Comparison of ENCODE assay signal across 25 cellular contexts in genomic region chr17:73768691-73769090, GRCh38.
DNase-seq lines count a peak whose midpoint lies in the region; ATAC-seq and TF ChIP-seq lines count a peak whose summit lies in the region.
"Had no signal": no experiment of that assay in that cellular context is flagged by ENCODE, and none has a peak within 500 bp of the region (broad histone marks: within the 10 kb centered on the region; RNA-seq: fewer than 3 reads in every experiment).

No MANE protein-coding gene starts in this region.

- H4K20me1 ChIP-seq in SK-N-SH (ENCODE audit: insufficient read depth), result no peaks in the 10 kb centered on the region
- H4K20me1 ChIP-seq: BLaER1 had no signal

- no peak for TF ChIP-seq EP300 in SK-N-SH (IDR thresholded peaks at IDR 0.05; ENCODE audit: borderline replicate concordance in 1 of 2, low read depth in 1 of 2, low read length in 1 of 2)

- no peaks in the 10 kb centered on the region for H3K36me3 Mint-ChIP-seq in brain
- H3K36me3 Mint-ChIP-seq: CD14-positive monocyte; CD4-positive, alpha-beta memory T cell; CD4-positive, CD25-positive, alpha-beta regulatory T cell; CD8-positive, alpha-beta memory T cell had no signal

- H3K27ac ChIP-seq in SK-N-SH (ENCODE audit: low read depth in 2 of 2, low read length in 1 of 2) (no peak overlapping the region), lower lobe of right lung (no peak overlapping the region), neuronal stem cell (replicated peaks; ENCODE audit: low read length) (no peak overlapping the region)
- H3K27ac ChIP-seq: 22Rv1, BLaER1 had no signal

- 74% methylated on average over 2 of the region's 2 CpGs for WGBS in SK-N-SH (ENCODE audit: low lambda C conversion rate)
- WGBS in neuronal stem cell (ENCODE audit: extremely low coverage in 2 of 2, insufficient read length in 2 of 2, insufficient replicate concordance in 1 of 2), 2 donors, result no CpG with 5 or more reads among the region's 2 CpGs

- H3K4ac ChIP-seq in neuronal stem cell (ENCODE audit: low read length), result no peak overlapping the region

- H3K23ac ChIP-seq in neuronal stem cell (ENCODE audit: low read depth, low read length, poor library complexity), result no peak overlapping the region

- no peak for TF ChIP-seq RAD21 in SK-N-SH (IDR thresholded peaks at IDR 0.05; ENCODE audit: low read length)

- no peaks in the 10 kb centered on the region for H3K79me1 ChIP-seq in neuronal stem cell (ENCODE audit: low read depth, low read length)

- no peak overlapping the region for H3K14ac ChIP-seq in neuronal stem cell (ENCODE audit: low read length)

- no peaks in the 10 kb centered on the region for H3K27me3 ChIP-seq in SK-N-SH (ENCODE audit: insufficient read depth)
- no peaks in the 10 kb centered on the region for H3K27me3 ChIP-seq in lower lobe of right lung (ENCODE audit: low read depth)
- peaks cover 0 to 7% (median 0%) of the 10 kb centered on the region in 3 experiments for H3K27me3 ChIP-seq in neuronal stem cell (ENCODE audit: control insufficient read depth in 3 of 3, insufficient read depth in 3 of 3, low read depth in 1 of 3, low read length in 3 of 3)
- H3K27me3 ChIP-seq: BE2C, BLaER1 had no signal

- peak overlapping the region in 3 of 5 experiments; percentile 6 to 45 (median 26) for H3K27ac Mint-ChIP-seq in brain
- H3K27ac Mint-ChIP-seq: CD14-positive monocyte; CD4-positive, alpha-beta memory T cell; CD8-positive, alpha-beta memory T cell had no signal

- peaks cover 0 to 3% (median 0%) of the 10 kb centered on the region in 5 experiments for H3K9me3 Mint-ChIP-seq in brain
- H3K9me3 Mint-ChIP-seq: CD4-positive, CD25-positive, alpha-beta regulatory T cell; CD8-positive, alpha-beta memory T cell had no signal

- no peaks in the 10 kb centered on the region for H3K79me2 ChIP-seq in SK-N-SH (ENCODE audit: insufficient read depth)

- H3K4me1 ChIP-seq in SK-N-SH (ENCODE audit: control insufficient read depth in 1 of 2, insufficient read depth in 2 of 2, low read depth in 1 of 2, low read length in 1 of 2) (peaks cover 0 to 53% of the 10 kb centered on the region in 2 experiments; a peak in 2 of 4 replicates), lower lobe of right lung (peaks cover 27% of the 10 kb centered on the region), neuronal stem cell (ENCODE audit: control insufficient read depth in 2 of 2, insufficient read depth in 1 of 2, low read depth in 1 of 2, low read length in 2 of 2) (no peaks in the 10 kb centered on the region)

- H3K4me2 ChIP-seq in SK-N-SH, result no peak overlapping the region
- H3K4me2 ChIP-seq in neuronal stem cell (ENCODE audit: insufficient read depth, low read length, poor library complexity, severe bottlenecking), result no peak overlapping the region

- no peak overlapping the region for H2BK12ac ChIP-seq in neuronal stem cell (ENCODE audit: low read length)

- no peak overlapping the region for H3K4me3 ChIP-seq in SK-N-SH (ENCODE audit: low read depth in 2 of 2, low read length in 1 of 2)
- H3K4me3 ChIP-seq in lower lobe of right lung, result no peak overlapping the region
- no peak overlapping the region for H3K4me3 ChIP-seq in neuronal stem cell (ENCODE audit: low read length in 2 of 2)
- H3K4me3 ChIP-seq: BLaER1, GM12878 had no signal

- no peak overlapping the region for H2AFZ ChIP-seq in SK-N-SH (ENCODE audit: low read depth)
- no peak overlapping the region for H2AFZ ChIP-seq in neuronal stem cell (ENCODE audit: low read length)

- DNase-seq in SK-N-SH, result no peak
- DNase-seq in lower lobe of right lung, result peak; percentile 16
- DNase-seq in activated CD4-positive, alpha-beta T cell treated with anti-CD3 and anti-CD28 coated beads for 1 hour, result no peak
- no peak for DNase-seq in neuronal stem cell (ENCODE audit: low spot score)
- DNase-seq: ACHN; BE2C; C1 segment of cervical spinal cord; CD4-positive, alpha-beta memory T cell; CD4-positive, CD25-positive, alpha-beta regulatory T cell; CD8-positive, alpha-beta memory T cell; COR-L47; DMS 273 treated with DMSO at 0.1 percent for 48 hours; DMS153; DMS53; DMS79; DND-41; EL; GDM1 had no signal

- intact Hi-C loops in lower lobe of right lung (cut with DNase I), result no loop called here

- no peak overlapping the region for H2BK5ac ChIP-seq in neuronal stem cell (ENCODE audit: low read length)

- H3K9ac ChIP-seq in SK-N-SH, result no peak overlapping the region
- H3K9ac ChIP-seq in neuronal stem cell (ENCODE audit: low read depth, low read length, poor library complexity), result no peak overlapping the region
- H3K9ac ChIP-seq: BLaER1 had no signal

- no peak overlapping the region for H2AK5ac ChIP-seq in neuronal stem cell (ENCODE audit: low read depth, low read length)

- H3K4me3 Mint-ChIP-seq in brain, result no peak overlapping the region
- H3K4me3 Mint-ChIP-seq: CD14-positive monocyte; CD4-positive, alpha-beta memory T cell; CD4-positive, CD25-positive, alpha-beta regulatory T cell; CD8-positive, alpha-beta memory T cell had no signal

- no peak overlapping the region for H4K8ac ChIP-seq in neuronal stem cell (ENCODE audit: low read depth, low read length)

- no peak overlapping the region for H2BK120ac ChIP-seq in neuronal stem cell (ENCODE audit: low read depth, low read length)

- H3K18ac ChIP-seq in neuronal stem cell (ENCODE audit: low read length), result no peak overlapping the region

- H3F3A ChIP-seq in SK-N-SH (replicated peaks; ENCODE audit: insufficient read depth), result no peaks in the 10 kb centered on the region

- no peak overlapping the region for H2BK15ac ChIP-seq in neuronal stem cell (ENCODE audit: low read length)

- H3K36me3 ChIP-seq in SK-N-SH (replicated peaks in 1 of 2; ENCODE audit: control insufficient read depth in 1 of 2, insufficient read depth in 2 of 2, low read length in 1 of 2) (no peaks in the 10 kb centered on the region), lower lobe of right lung (no peaks in the 10 kb centered on the region), neuronal stem cell (replicated peaks in 1 of 2; ENCODE audit: control insufficient read depth in 2 of 2, insufficient read depth in 2 of 2, low read length in 2 of 2) (no peaks in the 10 kb centered on the region)
- H3K36me3 ChIP-seq: BE2C, BLaER1 had no signal

- CTCF ChIA-PET in SK-N-SH (lab: Yijun Ruan, JAX), result interaction anchor here (0.6 to 1.3 kb wide), 4 partner anchors 58 to 339 kb away, joined by 3 read pairs; no protein-coding TSS in a partner anchor

- ATAC-seq in SK-N-SH treated with all-trans-retinoic acid at 6 μM for 48 hours (no peak), lower lobe of right lung (no peak), GM19035 (IDR thresholded peaks at IDR 0.05; ENCODE audit: unreplicated experiment) (no peak)
- ATAC-seq: GM12878 had no signal

- POLR2A ChIA-PET in SK-N-SH (lab: Yijun Ruan, JAX), result no interaction called here

- peaks cover 6% of the 10 kb centered on the region for H3K27me3 Mint-ChIP-seq in brain

- H3K9me3 ChIP-seq in SK-N-SH, result no peaks in the 10 kb centered on the region
- no peaks in the 10 kb centered on the region for H3K9me3 ChIP-seq in lower lobe of right lung
- no peaks in the 10 kb centered on the region for H3K9me3 ChIP-seq in neuronal stem cell (replicated peaks in 1 of 2; ENCODE audit: control insufficient read depth in 2 of 2, insufficient read depth in 1 of 2, low read depth in 1 of 2, low read length in 2 of 2)
- H3K9me3 ChIP-seq: BE2C, BLaER1 had no signal

- H4K91ac ChIP-seq in neuronal stem cell (ENCODE audit: low read depth, low read length, poor library complexity), result no peak overlapping the region

- TF ChIP-seq CTCF in SK-N-SH (IDR thresholded peaks at IDR 0.05) (no peak), brain (conservative IDR thresholded peaks at IDR 0.05) (no peak), lower lobe of right lung (IDR thresholded peaks at IDR 0.05) (no peak)

- H3K4me1 Mint-ChIP-seq in brain, result peaks cover 77% of the 10 kb centered on the region
- H3K4me1 Mint-ChIP-seq: CD4-positive, alpha-beta memory T cell; CD4-positive, CD25-positive, alpha-beta regulatory T cell; CD8-positive, alpha-beta memory T cell had no signal

- H3K9me2 ChIP-seq in SK-N-SH, result no peaks in the 10 kb centered on the region

TF ChIP-seq in SK-N-SH treated with all-trans-retinoic acid at 6 μM for 48 hours, 23 proteins besides CTCF, POLR2A, EP300 and RAD21:
- TF ChIP-seq CSDC2 (CRISPR knock-in tag; IDR thresholded peaks at IDR 0.05) (no peak), TOX (CRISPR knock-in tag; IDR thresholded peaks at IDR 0.05; ENCODE audit: borderline replicate concordance) (no peak), TCF4 (CRISPR knock-in tag; IDR thresholded peaks at IDR 0.05; ENCODE audit: borderline replicate concordance) (no peak), ARNTL (CRISPR knock-in tag; IDR thresholded peaks at IDR 0.05; ENCODE audit: borderline replicate concordance, low read depth) (no peak), RARB (CRISPR knock-in tag; IDR thresholded peaks at IDR 0.05) (no peak), ZFP3 (CRISPR knock-in tag; IDR thresholded peaks at IDR 0.05) (peak; percentile 95)

TF ChIP-seq in SK-N-SH, 30 proteins besides CTCF, POLR2A, EP300 and RAD21 (continues in another document):
- TF ChIP-seq MXI1 (IDR thresholded peaks at IDR 0.05; ENCODE audit: low read depth, low read length) (no peak), TAF1 (IDR thresholded peaks at IDR 0.05; ENCODE audit: borderline replicate concordance, low read depth, low read length) (no peak), NFIC (IDR thresholded peaks at IDR 0.05; ENCODE audit: borderline replicate concordance) (no peak), POLR2AphosphoS5 (IDR thresholded peaks at IDR 0.05; ENCODE audit: low read depth, low read length) (no peak), FOXJ3 (CRISPR knock-in tag; IDR thresholded peaks at IDR 0.05) (no peak)
- TF ChIP-seq, protein P1, sequence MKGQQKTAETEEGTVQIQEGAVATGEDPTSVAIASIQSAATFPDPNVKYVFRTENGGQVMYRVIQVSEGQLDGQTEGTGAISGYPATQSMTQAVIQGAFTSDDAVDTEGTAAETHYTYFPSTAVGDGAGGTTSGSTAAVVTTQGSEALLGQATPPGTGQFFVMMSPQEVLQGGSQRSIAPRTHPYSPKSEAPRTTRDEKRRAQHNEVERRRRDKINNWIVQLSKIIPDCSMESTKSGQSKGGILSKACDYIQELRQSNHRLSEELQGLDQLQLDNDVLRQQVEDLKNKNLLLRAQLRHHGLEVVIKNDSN (IDR thresholded peaks at IDR 0.05; ENCODE audit: borderline replicate concordance, low read depth), result no peak
